ENCODE assay signal across 25 cellular contexts in the genomic region with DNA sequence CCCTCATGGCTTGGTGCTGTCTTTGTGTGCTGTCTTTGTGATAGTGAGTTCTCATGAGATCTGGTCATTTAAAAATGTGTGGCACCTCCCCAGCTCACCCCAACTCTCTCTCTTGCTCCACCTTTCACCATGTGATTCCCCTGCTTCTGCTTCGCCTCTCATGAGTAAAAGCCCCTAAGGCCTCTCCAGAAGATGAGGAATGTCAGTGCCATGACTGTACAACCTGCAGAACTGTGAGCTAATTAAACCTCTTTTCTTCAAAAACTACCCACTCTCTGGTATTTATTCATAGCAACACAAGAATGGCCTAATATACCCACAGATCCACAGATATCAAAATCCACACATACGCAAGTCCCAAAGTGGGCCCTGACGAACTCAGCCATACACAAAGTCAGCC.
DNase-seq lines count a peak whose midpoint lies in the region; ATAC-seq, FAIRE-seq and TF ChIP-seq lines count a peak whose summit lies in the region.
"Had no signal": no experiment of that assay in that cellular context is flagged by ENCODE, and none has a peak within 500 bp of the region (broad histone marks: within the 10 kb centered on the region; RNA-seq: fewer than 3 reads in every experiment).

No MANE protein-coding gene starts in this region.

- no peak for DNase-seq in activated naive CD8-positive, alpha-beta T cell treated with anti-CD3 and anti-CD28 coated beads, Interleukin-2, amount 10 ng/mL, durations not matched to agents 7 days and 5 days
- no peak for DNase-seq in activated naive CD8-positive, alpha-beta T cell treated with anti-CD3 and anti-CD28 coated beads, Interleukin-2, amount 50 U/mL, for 24 hours
- DNase-seq in ELR (ENCODE audit: low read depth) (peak; percentile 33), bronchial epithelial cell (ENCODE audit: low read depth) (peak; percentile 59), ureter (ENCODE audit: low spot score) (no peak), glomerular visceral epithelial cell (ENCODE audit: extremely low spot score) (no peak)
- no peak for DNase-seq in stimulated activated CD4-positive, alpha-beta T cell treated with anti-CD3 and anti-CD28 coated beads, Interleukin-2, amount 100 ng/mL, for 24 hours
- DNase-seq: AML-193; CD4-positive, alpha-beta T cell; CD8-positive, alpha-beta T cell; COR-L47; DMS 273 treated with DMSO at 0.1 percent for 48 hours; DMS153; DMS53; DMS79; DND-41; EL; GF-D8 had no signal

- peaks cover 5% of the 10 kb centered on the region for H3K27me3 Mint-ChIP-seq in activated naive CD8-positive, alpha-beta T cell treated with anti-CD3 and anti-CD28 coated beads, Interleukin-2, amount 10 ng/mL, durations not matched to agents 7 days and 5 days
- no peaks in the 10 kb centered on the region for H3K27me3 Mint-ChIP-seq in activated naive CD8-positive, alpha-beta T cell treated with anti-CD3 and anti-CD28 coated beads, Interleukin-2, amount 50 U/mL, for 24 hours
- H3K27me3 Mint-ChIP-seq: B cell; CD4-positive, alpha-beta T cell had no signal

- H3K9me3 Mint-ChIP-seq in activated naive CD8-positive, alpha-beta T cell treated with anti-CD3 and anti-CD28 coated beads, Interleukin-2, amount 10 ng/mL, durations not matched to agents 7 days and 5 days, result peaks cover 5% of the 10 kb centered on the region
- H3K9me3 Mint-ChIP-seq in activated naive CD8-positive, alpha-beta T cell treated with anti-CD3 and anti-CD28 coated beads, Interleukin-2, amount 50 U/mL, for 24 hours, result no peaks in the 10 kb centered on the region

- no peaks in the 10 kb centered on the region for H3K36me3 ChIP-seq in bronchial epithelial cell (ENCODE audit: control insufficient read depth, insufficient read depth, low read length)
- H3K36me3 ChIP-seq: BLaER1 treated with 17β-estradiol and CSF1 and Interleukin-3, amounts not matched to agents 10 nM and 100 nM had no signal

- FAIRE-seq in bronchial epithelial cell (lab: Jason Lieb, UNC), result no peak
- FAIRE-seq: A549, G401.6, GM12891, GM19239 had no signal

- no peaks in the 10 kb centered on the region for H3K27me3 ChIP-seq in bronchial epithelial cell (ENCODE audit: control insufficient read depth, insufficient read depth, low read length)
- H3K27me3 ChIP-seq: BLaER1 treated with 17β-estradiol and CSF1 and Interleukin-3, amounts not matched to agents 10 nM and 100 nM had no signal

- H3K4me3 ChIP-seq in bronchial epithelial cell (ENCODE audit: low read depth, low read length), result no peak overlapping the region
- H3K4me3 ChIP-seq: A549; BLaER1 treated with 17β-estradiol and CSF1 and Interleukin-3, amounts not matched to agents 10 nM and 100 nM had no signal

- peak overlapping the region; percentile 37 for H3K27ac Mint-ChIP-seq in activated naive CD8-positive, alpha-beta T cell treated with anti-CD3 and anti-CD28 coated beads, Interleukin-2, amount 10 ng/mL, durations not matched to agents 7 days and 5 days
- no peak overlapping the region for H3K27ac Mint-ChIP-seq in activated naive CD8-positive, alpha-beta T cell treated with anti-CD3 and anti-CD28 coated beads, Interleukin-2, amount 50 U/mL, for 24 hours
- H3K27ac Mint-ChIP-seq: B cell; CD4-positive, alpha-beta T cell; CD8-positive, alpha-beta T cell had no signal

- peaks cover 16% of the 10 kb centered on the region for H3K36me3 Mint-ChIP-seq in activated naive CD8-positive, alpha-beta T cell treated with anti-CD3 and anti-CD28 coated beads, Interleukin-2, amount 10 ng/mL, durations not matched to agents 7 days and 5 days
- H3K36me3 Mint-ChIP-seq in activated naive CD8-positive, alpha-beta T cell treated with anti-CD3 and anti-CD28 coated beads, Interleukin-2, amount 50 U/mL, for 24 hours (ENCODE audit: low read depth), result no peaks in the 10 kb centered on the region
- H3K36me3 Mint-ChIP-seq: CD8-positive, alpha-beta T cell had no signal

- POLR2A ChIA-PET in activated naive CD8-positive, alpha-beta T cell treated with anti-CD3 and anti-CD28 coated beads, Interleukin-2, amount 10 ng/mL, durations not matched to agents 7 days and 5 days (lab: Charles Lee), result no interaction called here

- no peaks in the 10 kb centered on the region for H3K4me1 Mint-ChIP-seq in activated naive CD8-positive, alpha-beta T cell treated with anti-CD3 and anti-CD28 coated beads, Interleukin-2, amount 10 ng/mL, durations not matched to agents 7 days and 5 days
- no peaks in the 10 kb centered on the region for H3K4me1 Mint-ChIP-seq in activated naive CD8-positive, alpha-beta T cell treated with anti-CD3 and anti-CD28 coated beads, Interleukin-2, amount 50 U/mL, for 24 hours
- H3K4me1 Mint-ChIP-seq: B cell had no signal

- TF ChIP-seq CTCF in bronchial epithelial cell (IDR thresholded peaks at IDR 0.05; ENCODE audit: insufficient read depth, low read length, severe bottlenecking), result no peak

- ATAC-seq in activated naive CD8-positive, alpha-beta T cell treated with anti-CD3 and anti-CD28 coated beads, Interleukin-2, amount 10 ng/mL, durations not matched to agents 7 days and 5 days (ENCODE audit: low read depth), result no peak
- no peak for ATAC-seq in activated naive CD8-positive, alpha-beta T cell treated with anti-CD3 and anti-CD28 coated beads, Interleukin-2, amount 50 U/mL, for 24 hours
- ATAC-seq in esophagus mucosa, result peak; percentile 50
- ATAC-seq: A549; CD8-positive, alpha-beta T cell had no signal

- no peak overlapping the region for H3K4me3 Mint-ChIP-seq in activated naive CD8-positive, alpha-beta T cell treated with anti-CD3 and anti-CD28 coated beads, Interleukin-2, amount 10 ng/mL, durations not matched to agents 7 days and 5 days
- no peak overlapping the region for H3K4me3 Mint-ChIP-seq in activated naive CD8-positive, alpha-beta T cell treated with anti-CD3 and anti-CD28 coated beads, Interleukin-2, amount 50 U/mL, for 24 hours
- H3K4me3 Mint-ChIP-seq: B cell; CD4-positive, alpha-beta T cell; CD8-positive, alpha-beta T cell had no signal

Comparison
In these comparisons a context has a peak if more than half of its experiments do, and no peak if none do; other contexts are left out.
1. DNase-seq: peak in ELR (single experiment) and bronchial epithelial cell (single experiment); none in activated naive CD8-positive, alpha-beta T cell treated with anti-CD3 and anti-CD28 coated beads, Interleukin-2, amount 10 ng/mL, durations not matched to agents 7 days and 5 days (single experiment), activated naive CD8-positive, alpha-beta T cell treated with anti-CD3 and anti-CD28 coated beads, Interleukin-2, amount 50 U/mL, for 24 hours (single experiment), ureter (single experiment), glomerular visceral epithelial cell (single experiment) and stimulated activated CD4-positive, alpha-beta T cell treated with anti-CD3 and anti-CD28 coated beads, Interleukin-2, amount 100 ng/mL, for 24 hours (0 of 2).